In genomic region chr1:25109527-25109926, GRCh38 we compare ENCODE assay signal across 19 cellular contexts.
DNase-seq lines count a peak whose midpoint lies in the region; ATAC-seq, FAIRE-seq and TF ChIP-seq lines count a peak whose summit lies in the region.
"Had no signal": no experiment of that assay in that cellular context is flagged by ENCODE, and none has a peak within 500 bp of the region (broad histone marks: within the 10 kb centered on the region; RNA-seq: fewer than 3 reads in every experiment).

No MANE protein-coding gene starts in this region.

- CTCF ChIA-PET in activated CD8-positive, alpha-beta T cell treated with anti-CD3 and anti-CD28 coated beads for 36 hours (lab: Charles Lee), result interaction anchor here (1.6 kb wide), 1 partner anchor 11 kb away, joined by 3 read pairs; no protein-coding TSS in a partner anchor
- CTCF ChIA-PET in naive thymus-derived CD4-positive, alpha-beta T cell (lab: Charles Lee), result no interaction called here

- no peaks in the 10 kb centered on the region for H3K27me3 Mint-ChIP-seq in activated CD8-positive, alpha-beta T cell treated with anti-CD3 and anti-CD28 coated beads for 36 hours
- H3K27me3 Mint-ChIP-seq in naive thymus-derived CD4-positive, alpha-beta T cell, result peaks cover 0 to 12% (median under 1%) of the 10 kb centered on the region in 5 donors

- ATAC-seq in activated CD8-positive, alpha-beta T cell treated with anti-CD3 and anti-CD28 coated beads for 36 hours, result peak; percentile 71
- ATAC-seq in naive thymus-derived CD4-positive, alpha-beta T cell, result peak; percentile 93
- ATAC-seq: activated CD4-positive, CD25-positive, alpha-beta regulatory T cell treated with anti-CD3 and anti-CD28 coated beads, Interleukin-2, amount 50 U/mL, for 24 hours; Right ventricle myocardium inferior had no signal

- DNase-seq in NK-92 treated with Interleukin-12 subunit alpha and Interleukin-12 subunit beta, amount 100 ng/mL, for 24 hours (lab: John Stamatoyannopoulos, UW), result peak; percentile 15
- no peak for DNase-seq in NK-92 (lab: John Stamatoyannopoulos, UW; ENCODE audit: unreplicated experiment)
- DNase-seq in GM18507 (ENCODE audit: extremely low spot score, insufficient read length, low read depth), result no peak
- DNase-seq in activated CD8-positive, alpha-beta T cell treated with anti-CD3 and anti-CD28 coated beads for 36 hours, result peak; percentile 52
- DNase-seq in naive thymus-derived CD4-positive, alpha-beta T cell, result peak in 6 of 9 donors; percentile 45 to 74 (median 58)
- DNase-seq in pons (ENCODE audit: low spot score), result no peak
- DNase-seq in effector CD4-positive, alpha-beta T cell, result no peak
- DNase-seq in NCI-H2171 treated with DMSO at 0.1 percent for 48 hours (lab: John Stamatoyannopoulos, UW), result no peak
- DNase-seq: activated T-cell treated with anti-CD3 and anti-CD28 coated beads, Interleukin-2, amount 50 U/mL, for 1 hour; anterior cingulate cortex; DMS53; islet precursor cell; NCI-H187; trophoblast cell had no signal

- peaks cover 29% of the 10 kb centered on the region for H3K4me1 Mint-ChIP-seq in activated CD8-positive, alpha-beta T cell treated with anti-CD3 and anti-CD28 coated beads for 36 hours (ENCODE audit: low read depth)
- peaks cover 17 to 36% (median 24%) of the 10 kb centered on the region in 7 donors for H3K4me1 Mint-ChIP-seq in naive thymus-derived CD4-positive, alpha-beta T cell

- POLR2A ChIA-PET in activated CD8-positive, alpha-beta T cell treated with anti-CD3 and anti-CD28 coated beads for 36 hours (lab: Charles Lee), result no interaction called here
- POLR2A ChIA-PET in naive thymus-derived CD4-positive, alpha-beta T cell (lab: Charles Lee), result no interaction called here

- peaks cover 6 to 10% of the 10 kb centered on the region in 2 donors for H3K4me1 ChIP-seq in naive thymus-derived CD4-positive, alpha-beta T cell (ENCODE audit: control insufficient read depth in 2 of 2, insufficient read depth in 2 of 2, low read length in 2 of 2)
- H3K4me1 ChIP-seq: BLaER1 had no signal

- H3K36me3 Mint-ChIP-seq in activated CD8-positive, alpha-beta T cell treated with anti-CD3 and anti-CD28 coated beads for 36 hours (ENCODE audit: low read depth), result peaks cover 9% of the 10 kb centered on the region
- peaks cover 0 to 25% (median 8%) of the 10 kb centered on the region in 5 donors for H3K36me3 Mint-ChIP-seq in naive thymus-derived CD4-positive, alpha-beta T cell

- H3K9me3 ChIP-seq in naive thymus-derived CD4-positive, alpha-beta T cell (ENCODE audit: control insufficient read depth in 2 of 3, low read length in 3 of 3), result peaks cover 6 to 21% (median 7%) of the 10 kb centered on the region in 3 experiments

- no peak overlapping the region for H3K4me3 Mint-ChIP-seq in activated CD8-positive, alpha-beta T cell treated with anti-CD3 and anti-CD28 coated beads for 36 hours
- H3K4me3 Mint-ChIP-seq in naive thymus-derived CD4-positive, alpha-beta T cell, result peak overlapping the region in 6 of 10 donors; percentile 16 to 62 (median 32)

- intact Hi-C loops in activated CD8-positive, alpha-beta T cell treated with anti-CD3 and anti-CD28 coated beads for 36 hours (cut with micrococcal nuclease), result no loop called here
- intact Hi-C loops in naive thymus-derived CD4-positive, alpha-beta T cell (cut with micrococcal nuclease), result loop anchor here in 1 of 2 donors (10.0 kb wide), 1 partner anchor 95 kb away; no protein-coding TSS in a partner anchor

- no peak for TF ChIP-seq CTCF in activated CD8-positive, alpha-beta T cell treated with anti-CD3 and anti-CD28 coated beads for 36 hours (IDR thresholded peaks at IDR 0.05)

- H3K27me3 ChIP-seq in naive thymus-derived CD4-positive, alpha-beta T cell (ENCODE audit: control insufficient read depth in 2 of 2, insufficient read depth in 2 of 2, low read length in 2 of 2), result no peaks in the 10 kb centered on the region
- H3K27me3 ChIP-seq: BLaER1 had no signal

- H3K4me3 ChIP-seq in naive thymus-derived CD4-positive, alpha-beta T cell (ENCODE audit: low read length), result no peak overlapping the region
- H3K4me3 ChIP-seq: BLaER1 had no signal

- peak overlapping the region; percentile 56 for H3K27ac ChIP-seq in naive thymus-derived CD4-positive, alpha-beta T cell (ENCODE audit: low read depth, low read length)
- H3K27ac ChIP-seq: 22Rv1, BLaER1 had no signal

- peak; percentile 82 for FAIRE-seq in GM18507 (lab: Jason Lieb, UNC)
- FAIRE-seq: endometrium had no signal

- H3K27ac Mint-ChIP-seq in activated CD8-positive, alpha-beta T cell treated with anti-CD3 and anti-CD28 coated beads for 36 hours, result peak overlapping the region; percentile 80
- peak overlapping the region; percentile 25 to 92 (median 85) for H3K27ac Mint-ChIP-seq in naive thymus-derived CD4-positive, alpha-beta T cell

- peaks cover 13% of the 10 kb centered on the region for H3K9me3 Mint-ChIP-seq in activated CD8-positive, alpha-beta T cell treated with anti-CD3 and anti-CD28 coated beads for 36 hours
- H3K9me3 Mint-ChIP-seq in naive thymus-derived CD4-positive, alpha-beta T cell, result peaks cover 0 to 31% (median 13%) of the 10 kb centered on the region in 11 donors

- no peaks in the 10 kb centered on the region for H3K36me3 ChIP-seq in naive thymus-derived CD4-positive, alpha-beta T cell (ENCODE audit: control insufficient read depth in 2 of 3, insufficient read depth in 3 of 3, low read length in 3 of 3)
- H3K36me3 ChIP-seq: BLaER1 had no signal

Comparison
In these comparisons a context has a peak if more than half of its experiments do, and no peak if none do; other contexts are left out.
1. DNase-seq: peak in NK-92 treated with Interleukin-12 subunit alpha and Interleukin-12 subunit beta, amount 100 ng/mL, for 24 hours (single experiment), activated CD8-positive, alpha-beta T cell treated with anti-CD3 and anti-CD28 coated beads for 36 hours (single experiment) and naive thymus-derived CD4-positive, alpha-beta T cell (6 of 9); none in NK-92 (single experiment), GM18507 (single experiment), pons (single experiment), effector CD4-positive, alpha-beta T cell (single experiment) and NCI-H2171 treated with DMSO at 0.1 percent for 48 hours (single experiment).